23 cellular contexts compared by ENCODE assay signal in genomic region chr4:108607426-108607825, GRCh38. TPM values are rescaled to one million over a fixed set of nuclear protein-coding genes. Genes with fewer than 3 reads are reported as not detected.
A peak's percentile ranks its signal among the peaks of the same experiment; 100 is the strongest.
DNase-seq lines count a peak whose midpoint lies in the region; ATAC-seq and TF ChIP-seq lines count a peak whose summit lies in the region.
"Had no signal": no experiment of that assay in that cellular context is flagged by ENCODE, and none has a peak within 500 bp of the region (broad histone marks: within the 10 kb centered on the region; RNA-seq: fewer than 3 reads in every experiment).

No MANE protein-coding gene starts in this region.

- H2AFZ ChIP-seq in DND-41 (ENCODE audit: low read depth, low read length) (no peak overlapping the region), trophoblast cell (ENCODE audit: insufficient read depth, low read length, poor library complexity) (no peak overlapping the region)
- H2AFZ ChIP-seq: GM23248 had no signal

- H3K27me3 Mint-ChIP-seq in T-helper 17 cell = no peaks in the 10 kb centered on the region
- H3K27me3 Mint-ChIP-seq: CD4-positive, alpha-beta T cell had no signal

- H3K36me3 Mint-ChIP-seq in T-helper 17 cell (ENCODE audit: low read depth) = peaks cover 4% of the 10 kb centered on the region

- peak overlapping the region; percentile 1 for H3K27ac Mint-ChIP-seq in T-helper 17 cell
- H3K27ac Mint-ChIP-seq: CD14-positive monocyte; CD4-positive, alpha-beta T cell had no signal

- peaks cover 68% of the 10 kb centered on the region for H3K4me1 ChIP-seq in DND-41 (ENCODE audit: insufficient read depth, low read length)
- no peaks in the 10 kb centered on the region for H3K4me1 ChIP-seq in trophoblast cell (ENCODE audit: control insufficient read depth in 1 of 2, insufficient read depth in 2 of 2, low read length in 2 of 2)
- H3K4me1 ChIP-seq: A549; BE2C; BLaER1 treated with 17β-estradiol and CSF1 and Interleukin-3, amounts not matched to agents 10 nM and 100 nM had no signal

- H3K23ac ChIP-seq in trophoblast cell (ENCODE audit: low read length) = no peak overlapping the region

- H3K9me3 ChIP-seq in DND-41 (ENCODE audit: insufficient read depth, low read length, severe bottlenecking) = peaks cover 3% of the 10 kb centered on the region
- H3K9me3 ChIP-seq in T-helper 17 cell (ENCODE audit: control insufficient read depth, low read length, poor library complexity, severe bottlenecking) = no peaks in the 10 kb centered on the region
- no peaks in the 10 kb centered on the region for H3K9me3 ChIP-seq in trophoblast cell (ENCODE audit: insufficient read depth, low read depth, low read length)
- H3K9me3 ChIP-seq: A549, BE2C had no signal

- no peaks in the 10 kb centered on the region for H3K79me1 ChIP-seq in trophoblast cell (ENCODE audit: low read length)

- H3K36me3 ChIP-seq in DND-41 (ENCODE audit: insufficient read depth, low read length) (no peaks in the 10 kb centered on the region), trophoblast cell (ENCODE audit: control insufficient read depth in 1 of 2, insufficient read depth in 2 of 2, low read length in 2 of 2) (no peaks in the 10 kb centered on the region)
- H3K36me3 ChIP-seq: BE2C; BLaER1 treated with 17β-estradiol and CSF1 and Interleukin-3, amounts not matched to agents 10 nM and 100 nM had no signal

- H3K4me3 Mint-ChIP-seq in T-helper 17 cell = no peak overlapping the region
- H3K4me3 Mint-ChIP-seq: CD14-positive monocyte; CD4-positive, alpha-beta T cell had no signal

- no peak overlapping the region for H3K14ac ChIP-seq in trophoblast cell (ENCODE audit: low read length)

- DNase-seq in DND-41 = peak; percentile 59
- DNase-seq in Jurkat, Clone E6-1 (ENCODE audit: low read depth, low spot score) = peak; percentile 95
- DNase-seq in T-helper 17 cell = no peak
- peak; percentile 67 to 93 for DNase-seq in trophoblast cell
- DNase-seq: 8988T; ACHN; AML-193; BE2C; Calu3; CD4-positive, alpha-beta T cell; COR-L47; DMS53; DMS79 treated with DMSO at 0.1 percent for 48 hours; GM23248; H7; HCEC 1CT had no signal

- H3K9ac ChIP-seq in DND-41 (ENCODE audit: low read depth, low read length) = peak overlapping the region; percentile 46
- no peak overlapping the region for H3K9ac ChIP-seq in trophoblast cell (ENCODE audit: low read length)
- H3K9ac ChIP-seq: BLaER1 treated with 17β-estradiol and CSF1 and Interleukin-3, amounts not matched to agents 10 nM and 100 nM; GM23248 had no signal

- H3K4me2 ChIP-seq in DND-41 (ENCODE audit: insufficient read depth, low read length) = peak overlapping the region; percentile 49
- H3K4me2 ChIP-seq in trophoblast cell (ENCODE audit: low read length) = no peak overlapping the region
- H3K4me2 ChIP-seq: A549; BLaER1 treated with 17β-estradiol and CSF1 and Interleukin-3, amounts not matched to agents 10 nM and 100 nM had no signal

- peaks cover 14% of the 10 kb centered on the region for H3K4me1 Mint-ChIP-seq in T-helper 17 cell
- H3K4me1 Mint-ChIP-seq: CD14-positive monocyte had no signal

- H4K91ac ChIP-seq in trophoblast cell (ENCODE audit: low read depth, low read length) = no peak overlapping the region

- no peak overlapping the region for H4K8ac ChIP-seq in trophoblast cell (ENCODE audit: low read depth, low read length)

- no peak overlapping the region for H2AK5ac ChIP-seq in trophoblast cell (ENCODE audit: low read length)

- H3K4me3 ChIP-seq in DND-41 (ENCODE audit: low read depth in 1 of 2, low read length in 2 of 2) (no peak overlapping the region), trophoblast cell (ENCODE audit: low read depth, low read length) (no peak overlapping the region)
- 0 out of 2 replicates have a peak overlapping the region, but pooled peaks have one; percentile 1 for H3K4me3 ChIP-seq in Jurkat, Clone E6-1 (ENCODE audit: low read length)
- H3K4me3 ChIP-seq: A549; BLaER1 treated with 17β-estradiol and CSF1 and Interleukin-3, amounts not matched to agents 10 nM and 100 nM; GM12878; GM23248 had no signal

- H3K18ac ChIP-seq in trophoblast cell (ENCODE audit: low read length) = no peak overlapping the region

- no peaks in the 10 kb centered on the region; the same call in 1 of the 2 replicates for H3K79me2 ChIP-seq in DND-41 (ENCODE audit: insufficient read depth, low read length)
- H3K79me2 ChIP-seq in trophoblast cell (ENCODE audit: control insufficient read depth, insufficient read depth, low read length, poor library complexity) = no peaks in the 10 kb centered on the region

- TF ChIP-seq CTCF in DND-41 (IDR thresholded peaks at IDR 0.05; ENCODE audit: borderline replicate concordance, extremely low read depth, low read length, poor library complexity, severe bottlenecking) = no peak

- no peak overlapping the region for H3K4ac ChIP-seq in trophoblast cell (ENCODE audit: low read depth, low read length)

- no peak overlapping the region for H2BK5ac ChIP-seq in trophoblast cell (ENCODE audit: low read depth, low read length, poor library complexity)

- H4K12ac ChIP-seq in trophoblast cell (ENCODE audit: low read depth, low read length) = no peak overlapping the region

- peak overlapping the region; percentile 78 for H3K27ac ChIP-seq in DND-41 (ENCODE audit: low read length)
- no peak overlapping the region for H3K27ac ChIP-seq in trophoblast cell (ENCODE audit: low read depth, low read length)
- H3K27ac ChIP-seq: A549; BLaER1 treated with 17β-estradiol and CSF1 and Interleukin-3, amounts not matched to agents 10 nM and 100 nM; GM23248 had no signal

- no peak overlapping the region for H2BK12ac ChIP-seq in trophoblast cell (ENCODE audit: low read length)

- H3K27me3 ChIP-seq in DND-41 (ENCODE audit: insufficient read depth, low read length, poor library complexity) (no peaks in the 10 kb centered on the region), trophoblast cell (ENCODE audit: insufficient read depth, low read length) (no peaks in the 10 kb centered on the region)
- H3K27me3 ChIP-seq: BE2C; BLaER1 treated with 17β-estradiol and CSF1 and Interleukin-3, amounts not matched to agents 10 nM and 100 nM had no signal

- no peak overlapping the region for H2BK120ac ChIP-seq in trophoblast cell (ENCODE audit: insufficient read depth, low read length, poor library complexity)

- peak; percentile 92 for ATAC-seq in DND-41 (ENCODE audit: insufficient read depth, low read depth)
- ATAC-seq in T-helper 17 cell = no peak
- no peak for ATAC-seq in HG02623 (IDR thresholded peaks at IDR 0.05; ENCODE audit: unreplicated experiment)
- ATAC-seq in HG03135 (IDR thresholded peaks at IDR 0.05; ENCODE audit: unreplicated experiment) = no peak
- ATAC-seq in HG02642 (IDR thresholded peaks at IDR 0.05; ENCODE audit: poor library complexity, unreplicated experiment) = no peak
- ATAC-seq: A549, GM12878 had no signal

- no peaks in the 10 kb centered on the region for H4K20me1 ChIP-seq in DND-41 (ENCODE audit: insufficient read depth, low read length)
- H4K20me1 ChIP-seq: BLaER1 treated with 17β-estradiol and CSF1 and Interleukin-3, amounts not matched to agents 10 nM and 100 nM had no signal

RNA-seq across cellular contexts. Expression of gene RPL34, which starts 12.9 kb away (rescaled TPM):
- polyA plus RNA-seq in Jurkat, Clone E6-1 (2012; ENCODE audit: insufficient read depth, insufficient read length) = 2,635 TPM
- 1,000 to 10,000 TPM; 2,872 to 3,048 TPM for total RNA-seq in T-helper 17 cell
- polyA plus RNA-seq in trophoblast cell (2013) = 1,521 and 1,552 TPM in 2 replicates

RNA-seq across cellular contexts. Expression of gene OSTC, which starts 43.0 kb away (rescaled TPM):
- 170 TPM for polyA plus RNA-seq in Jurkat, Clone E6-1 (2012; ENCODE audit: insufficient read depth, insufficient read length)
- total RNA-seq in T-helper 17 cell = 10 to 100 TPM; 36.6 to 39.4 TPM
- polyA plus RNA-seq in trophoblast cell (2013) = 332 and 337 TPM in 2 replicates

Comparison
In these comparisons a context has a peak if more than half of its experiments do, and no peak if none do; other contexts are left out.
1. DNase-seq: peak in DND-41 (single experiment), Jurkat, Clone E6-1 (single experiment) and trophoblast cell (2 of 2); none in T-helper 17 cell (0 of 3).